ENCODE assay signal across 8 cellular contexts in genomic region chr3:61561374-61562041, GRCh38. TPM values are rescaled to one million over a fixed set of nuclear protein-coding genes. Genes with fewer than 3 reads are reported as not detected.
DNase-seq lines count a peak whose midpoint lies in the region; ATAC-seq, FAIRE-seq and TF ChIP-seq lines count a peak whose summit lies in the region.

TSS of gene PTPRG (plus strand) at chr3:61561571. CDS start at chr3:61562288, 717 bp downstream.

- peak; percentile 73; the same call in 1 of the 2 replicates for TF ChIP-seq POLR2A in H54 (IDR thresholded peaks at IDR 0.05; ENCODE audit: low read depth, low read length)
- TF ChIP-seq POLR2A in esophagus squamous epithelium (IDR thresholded peaks at IDR 0.05) = peak in 2 of 4 donors; percentile 62 to 73
- TF ChIP-seq POLR2A in tibial nerve (IDR thresholded peaks at IDR 0.05) = peak; percentile 33 to 69

- H3K27ac ChIP-seq in VCaP (peak within 1 kb of the TSS; percentile 95), esophagus squamous epithelium (peak within 1 kb of the TSS; percentile 82 to 95 (median 94)), tibial nerve (peak within 1 kb of the TSS; percentile 86 to 96 (median 90))

- peaks cover 4 to 58% (median 12%) of the 10 kb centered on the region in 3 donors for H3K4me1 ChIP-seq in esophagus squamous epithelium
- no peaks in the 10 kb centered on the region for H3K4me1 ChIP-seq in mucosa of descending colon (ENCODE audit: low read depth)
- peaks cover 0 to 43% (median 0%) of the 10 kb centered on the region in 4 donors for H3K4me1 ChIP-seq in tibial nerve

- peaks cover 0 to 79% (median 0%) of the 10 kb centered on the region in 4 donors for H3K27me3 ChIP-seq in esophagus squamous epithelium
- peaks cover 0 to 25% of the 10 kb centered on the region in 2 donors for H3K27me3 ChIP-seq in tibial nerve

- DNase-seq in NCI-H1436 (lab: John Stamatoyannopoulos, UW) (peak; percentile 73), NCI-H1436 treated with DMSO at 0.1 percent for 48 hours (lab: John Stamatoyannopoulos, UW) (no peak), H54 (ENCODE audit: insufficient read length, low spot score) (peak; percentile 76), NCI-H1694 treated with DMSO at 0.1 percent for 48 hours (lab: John Stamatoyannopoulos, UW) (peak; percentile 57), esophagus squamous epithelium (lab: John Stamatoyannopoulos, UW) (peak; percentile 4), mucosa of descending colon (peak; percentile 87 to 90 (median 89)), tibial nerve (ENCODE audit: low spot score in 2 of 2) (peak; percentile 84 to 86)

- peak in 1 of 2 donors; percentile 85 for TF ChIP-seq EP300 in tibial nerve (IDR thresholded peaks at IDR 0.05)

- peak; percentile 87 for ATAC-seq in mucosa of descending colon

- WGBS in esophagus squamous epithelium, 2 donors = 0% methylated on average over 12 to 13 of the region's 74 CpGs
- WGBS in tibial nerve, 2 donors = 0 to 1% methylated on average over 52 to 72 of the region's 74 CpGs

- intact Hi-C loops in esophagus squamous epithelium (cut with DNase I) = loop anchor here (10.0 kb wide), 2 partner anchors 293 to 623 kb away; no protein-coding TSS in a partner anchor
- intact Hi-C loops in mucosa of descending colon (cut with DNase I, micrococcal nuclease) = loop anchor here (10.0 kb wide), 3 partner anchors 83 to 623 kb away; no protein-coding TSS in a partner anchor

- H3K9me3 ChIP-seq in esophagus squamous epithelium (no peaks in the 10 kb centered on the region), mucosa of descending colon (no peaks in the 10 kb centered on the region), tibial nerve (peaks cover 0 to 17% (median 0%) of the 10 kb centered on the region in 4 donors)

- peak; percentile 6 for FAIRE-seq in H54 (lab: Jason Lieb, UNC)

- TF ChIP-seq CTCF in VCaP (conservative IDR thresholded peaks at IDR 0.05) (no peak), esophagus squamous epithelium (IDR thresholded peaks at IDR 0.05) (no peak), mucosa of descending colon (IDR thresholded peaks at IDR 0.05) (no peak), tibial nerve (IDR thresholded peaks at IDR 0.05) (no peak)

- H3K4me3 ChIP-seq in esophagus squamous epithelium = peak within 1 kb of the TSS; percentile 68 to 81 (median 74)
- H3K4me3 ChIP-seq in mucosa of descending colon = peak within 1 kb of the TSS; percentile 61
- H3K4me3 ChIP-seq in tibial nerve = peak within 1 kb of the TSS; percentile 56 to 63 (median 62)

- H3K36me3 ChIP-seq in esophagus squamous epithelium (no peaks in the 10 kb centered on the region), mucosa of descending colon (ENCODE audit: low read depth) (no peaks in the 10 kb centered on the region), tibial nerve (no peaks in the 10 kb centered on the region)

RNA-seq across cellular contexts. Expression of gene PTPRG, which starts in this region (rescaled TPM):
- total RNA-seq in esophagus squamous epithelium (10 to 100 TPM in 3 of 4 donors, 1 to 10 TPM in 1; 3.7 to 42.2 (median 15.2) TPM), mucosa of descending colon (10 to 100 TPM; 28.9 to 54.7 (median 40.4) TPM), tibial nerve (100 to 1,000 TPM; 112 to 174 (median 121) TPM)
